ENCODE assay signal across 15 cellular contexts in genomic region chr1:234164098-234164709, GRCh38.
"Had no signal": no experiment of that assay in that cellular context is flagged by ENCODE, and none has a peak within 500 bp of the region (broad histone marks: within the 10 kb centered on the region; RNA-seq: fewer than 3 reads in every experiment).

No MANE protein-coding gene starts in this region.

- H3K4me1 ChIP-seq: parathyroid adenoma, suprapubic skin had no signal

- DNase-seq: activated CD8-positive, alpha-beta memory T cell treated with anti-CD3 and anti-CD28 coated beads for 24 hours; activated CD8-positive, alpha-beta memory T cell treated with anti-CD3 and anti-CD28 coated beads, Interleukin-2, amount 50 U/mL, for 48 hours; activated effector memory CD4-positive, alpha-beta T cell treated with anti-CD3 and anti-CD28 coated beads, Interleukin-2, amount 50 U/mL, for 16 hours; activated naive CD4-positive, alpha-beta T cell treated with anti-CD3 and anti-CD28 coated beads, Interleukin-2, amount 50 U/mL, for 16 hours; activated T-cell treated with anti-CD3 and anti-CD28 coated beads, Interleukin-2, amount 50 U/mL, for 72 hours; amniotic stem cell; dermis blood vessel endothelial cell; effector memory CD4-positive, alpha-beta T cell; natural killer cell; stimulated activated CD4-positive, alpha-beta T cell treated with anti-CD3 and anti-CD28 coated beads, Interleukin-4, amount 100 ng/mL, for 1 hour; stimulated activated naive CD8-positive, alpha-beta T cell treated with anti-CD3 and anti-CD28 coated beads, Interleukin-15, amount 100 ng/mL, for 72 hours; trophoblast cell had no signal

- H3K27ac ChIP-seq: parathyroid adenoma, suprapubic skin had no signal

- H2AFZ ChIP-seq: parathyroid adenoma had no signal

- H3K4me2 ChIP-seq: smooth muscle cell had no signal

- H3K9me3 ChIP-seq: suprapubic skin had no signal

- H3K4me3 ChIP-seq: smooth muscle cell, suprapubic skin had no signal

- H3K36me3 ChIP-seq: suprapubic skin had no signal

- H3K79me2 ChIP-seq: parathyroid adenoma had no signal

- H3K9ac ChIP-seq: parathyroid adenoma had no signal
